In the genomic region with DNA sequence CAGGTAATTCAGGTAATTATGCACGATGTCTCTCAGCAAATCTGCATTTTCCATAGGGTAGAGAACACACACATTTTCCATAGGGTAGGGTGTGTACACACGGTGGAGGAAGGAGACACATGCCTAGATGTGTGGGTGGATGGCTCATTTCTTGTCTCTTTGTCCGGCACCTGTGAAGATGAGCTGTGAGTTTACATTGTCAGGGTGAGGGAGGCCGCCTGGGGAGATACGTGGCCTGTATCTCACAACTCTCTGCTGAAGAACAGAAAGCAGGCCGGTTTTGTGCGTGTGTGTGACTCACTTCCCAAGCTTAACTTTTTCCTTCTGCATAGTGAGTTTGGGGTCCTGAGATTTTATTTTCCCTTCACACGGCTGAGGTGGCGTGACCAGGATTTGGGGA, we compare ENCODE assay signal across 13 cellular contexts.
DNase-seq lines count a peak whose midpoint lies in the region; ATAC-seq and TF ChIP-seq lines count a peak whose summit lies in the region.
"Had no signal": no experiment of that assay in that cellular context is flagged by ENCODE, and none has a peak within 500 bp of the region (broad histone marks: within the 10 kb centered on the region; RNA-seq: fewer than 3 reads in every experiment).

No MANE protein-coding gene starts in this region.

- H3K79me1 ChIP-seq in mesenchymal stem cell (replicated peaks; ENCODE audit: low read length, poor library complexity, severe bottlenecking) = peaks cover 4% of the 10 kb centered on the region

- intact Hi-C loops in thyroid gland (cut with DNase I) = no loop called here

- no peak overlapping the region for H3K4me2 ChIP-seq in mesenchymal stem cell (ENCODE audit: low read length, poor library complexity, severe bottlenecking)

- H3K23ac ChIP-seq in mesenchymal stem cell (ENCODE audit: low read length in 2 of 2) = no peak overlapping the region

- H3K27ac ChIP-seq in mesenchymal stem cell (ENCODE audit: low read length, poor library complexity, severe bottlenecking) (peak overlapping the region; percentile 28), thyroid gland (peak overlapping the region in 2 of 3 donors; percentile 4 to 22)
- H3K27ac ChIP-seq: right atrium auricular region had no signal

- no peak overlapping the region for H2BK5ac ChIP-seq in mesenchymal stem cell (ENCODE audit: low read depth, low read length, poor library complexity, severe bottlenecking)

- peak; percentile 56 for DNase-seq in stimulated activated CD4-positive, alpha-beta T cell treated with anti-CD3 and anti-CD28 coated beads, Interleukin-15, amount 100 ng/mL, for 24 hours
- no peak for DNase-seq in stimulated activated CD4-positive, alpha-beta T cell treated with anti-CD3 and anti-CD28 coated beads, Interleukin-12 subunit alpha, Interleukin-12 subunit beta, amount 100 ng/mL, for 4 hours
- peak; percentile 44 to 55 for DNase-seq in activated T-cell treated with anti-CD3 and anti-CD28 coated beads, Interleukin-2, amount 50 U/mL, for 48 hours
- peak; percentile 47 for DNase-seq in mesenchymal stem cell
- DNase-seq in thyroid gland = no peak
- DNase-seq: DND-41; effector memory CD4-positive, alpha-beta T cell; foreskin melanocyte; Right ventricle myocardium superior had no signal

- H3K27me3 ChIP-seq in mesenchymal stem cell (ENCODE audit: control insufficient read depth in 1 of 2, insufficient read depth in 1 of 2, low read length in 2 of 2) = no peaks in the 10 kb centered on the region
- no peaks in the 10 kb centered on the region for H3K27me3 ChIP-seq in thyroid gland
- H3K27me3 ChIP-seq: right atrium auricular region had no signal

- TF ChIP-seq CTCF in thyroid gland (IDR thresholded peaks at IDR 0.05) = no peak

- 78% methylated on average over 9 of the region's 9 CpGs for WGBS in mesenchymal stem cell
- WGBS in thyroid gland, 2 donors = 90 to 94% methylated on average over 9 of the region's 9 CpGs

- no peak overlapping the region for H2AFZ ChIP-seq in mesenchymal stem cell (ENCODE audit: low read depth, low read length)

- no peak overlapping the region for H3K14ac ChIP-seq in mesenchymal stem cell (ENCODE audit: low read length in 2 of 2)

- H2BK12ac ChIP-seq in mesenchymal stem cell (ENCODE audit: low read length in 2 of 2) = no peak overlapping the region

- H2AK5ac ChIP-seq in mesenchymal stem cell (ENCODE audit: low read length, severe bottlenecking) = peak overlapping the region; percentile 30

- H3K9ac ChIP-seq in mesenchymal stem cell (ENCODE audit: low read length) = no peak overlapping the region

- H2BK15ac ChIP-seq in mesenchymal stem cell (ENCODE audit: low read depth, poor library complexity, severe bottlenecking) = no peak overlapping the region

- H3K4me3 ChIP-seq in mesenchymal stem cell (ENCODE audit: insufficient read depth in 1 of 2, low read depth in 1 of 2, low read length in 2 of 2) (no peak overlapping the region), thyroid gland (replicated peaks in 1 of 3) (no peak overlapping the region)
- H3K4me3 ChIP-seq: right atrium auricular region had no signal

- H3K9me3 ChIP-seq in mesenchymal stem cell (ENCODE audit: control insufficient read depth, low read length) (no peaks in the 10 kb centered on the region), thyroid gland (no peaks in the 10 kb centered on the region)
- H3K9me3 ChIP-seq: right atrium auricular region had no signal

- peak overlapping the region; percentile 46 for H4K91ac ChIP-seq in mesenchymal stem cell (ENCODE audit: low read length)

- H2BK120ac ChIP-seq in mesenchymal stem cell (ENCODE audit: low read depth, low read length) = no peak overlapping the region

- ATAC-seq in GM19463 (IDR thresholded peaks at IDR 0.05; ENCODE audit: unreplicated experiment) = no peak
- ATAC-seq in GM21619 (IDR thresholded peaks at IDR 0.05; ENCODE audit: unreplicated experiment) = no peak
- ATAC-seq in HG03432 (IDR thresholded peaks at IDR 0.05; ENCODE audit: unreplicated experiment) = no peak

- no peak for TF ChIP-seq POLR2A in thyroid gland (IDR thresholded peaks at IDR 0.05)

- peaks cover 58 to 77% of the 10 kb centered on the region in 2 experiments for H3K36me3 ChIP-seq in mesenchymal stem cell (ENCODE audit: control insufficient read depth in 1 of 2, insufficient read depth in 2 of 2, low read depth in 1 of 2, low read length in 2 of 2)
- peaks cover 7 to 11% of the 10 kb centered on the region in 2 donors for H3K36me3 ChIP-seq in thyroid gland

- no peak overlapping the region for H3K18ac ChIP-seq in mesenchymal stem cell (ENCODE audit: low read depth in 1 of 2, low read length in 2 of 2)

- H3K4ac ChIP-seq in mesenchymal stem cell (ENCODE audit: low read depth in 1 of 2, low read length in 2 of 2) = no peak overlapping the region

- H4K8ac ChIP-seq in mesenchymal stem cell (ENCODE audit: low read length) = no peak overlapping the region

- H3K4me1 ChIP-seq in mesenchymal stem cell (ENCODE audit: control insufficient read depth, insufficient read depth, low read depth, low read length) (peaks cover 55% of the 10 kb centered on the region), thyroid gland (peaks cover 27 to 32% of the 10 kb centered on the region in 2 donors)

Comparison
In these comparisons a context has a peak if more than half of its experiments do, and no peak if none do; other contexts are left out.
1. DNase-seq: peak in stimulated activated CD4-positive, alpha-beta T cell treated with anti-CD3 and anti-CD28 coated beads, Interleukin-15, amount 100 ng/mL, for 24 hours (single experiment), activated T-cell treated with anti-CD3 and anti-CD28 coated beads, Interleukin-2, amount 50 U/mL, for 48 hours (2 of 2) and mesenchymal stem cell (single experiment); none in stimulated activated CD4-positive, alpha-beta T cell treated with anti-CD3 and anti-CD28 coated beads, Interleukin-12 subunit alpha, Interleukin-12 subunit beta, amount 100 ng/mL, for 4 hours (single experiment) and thyroid gland (0 of 2).